33 cellular contexts compared by ENCODE assay signal in genomic region chr7:1201916-1202315, GRCh38. TPM values are rescaled to one million over a fixed set of nuclear protein-coding genes. Genes with fewer than 3 reads are reported as not detected.
"Had no signal": no experiment of that assay in that cellular context is flagged by ENCODE, and none has a peak within 500 bp of the region (broad histone marks: within the 10 kb centered on the region; RNA-seq: fewer than 3 reads in every experiment).

No MANE protein-coding gene starts in this region.

- FAIRE-seq: bronchial epithelial cell, TTC549 had no signal

- H3K27ac ChIP-seq: ascending aorta, cardiac muscle cell, VCaP had no signal

- H3K36me3 ChIP-seq: ascending aorta, cardiac muscle cell had no signal

- DNase-seq: activated B cell treated with CpG ODN at 0.5 μM for 24 hours; activated CD4-positive, alpha-beta memory T cell treated with anti-CD3 and anti-CD28 coated beads for 36 hours; activated CD4-positive, alpha-beta T cell treated with anti-CD3 and anti-CD28 coated beads for 4 hours; activated CD4-positive, alpha-beta T cell treated with anti-CD3 and anti-CD28 coated beads, Interleukin-2, amount 10 ng/mL, durations not matched to agents 24 days and 14 days; activated CD4-positive, alpha-beta T cell treated with anti-CD3 and anti-CD28 coated beads, Interleukin-2, amount 50 U/mL, for 1 hour; activated CD4-positive, alpha-beta T cell treated with anti-CD3 and anti-CD28 coated beads, Interleukin-2, amount 50 U/mL, for 4 hours; activated CD4-positive, CD25-positive, alpha-beta regulatory T cell treated with anti-CD3 and anti-CD28 coated beads, Interleukin-2, amount 50 U/mL, for 72 hours; activated CD8-positive, alpha-beta memory T cell treated with anti-CD3 and anti-CD28 coated beads for 24 hours; activated CD8-positive, alpha-beta memory T cell treated with anti-CD3 and anti-CD28 coated beads, Interleukin-2, amount 10 ng/mL, durations not matched to agents 7 days and 5 days; activated CD8-positive, alpha-beta memory T cell treated with anti-CD3 and anti-CD28 coated beads, Interleukin-2, amount 50 U/mL, for 48 hours; activated CD8-positive, alpha-beta T cell treated with anti-CD3 and anti-CD28 coated beads for 36 hours; activated effector memory CD4-positive, alpha-beta T cell treated with Interleukin-2 at 50 U/mL for 16 hours; activated gamma-delta T cell; activated naive CD4-positive, alpha-beta T cell treated with anti-CD3 and anti-CD28 coated beads, Interleukin-2, amount 10 ng/mL, durations not matched to agents 7 days and 5 days; activated naive CD4-positive, alpha-beta T cell treated with Interleukin-2 at 50 U/mL for 16 hours; activated naive CD8-positive, alpha-beta T cell treated with anti-CD3 and anti-CD28 coated beads, Interleukin-2, amount 10 ng/mL, durations not matched to agents 7 days and 5 days; activated naive CD8-positive, alpha-beta T cell treated with anti-CD3 and anti-CD28 coated beads, Interleukin-2, amount 50 U/mL, for 24 hours; activated T-cell treated with anti-CD3 and anti-CD28 coated beads, Interleukin-2, amount 50 U/mL, for 24 hours; activated T-cell treated with anti-CD3 and anti-CD28 coated beads, Interleukin-2, amount 50 U/mL, for 48 hours; amygdala; anterior cingulate cortex; caudate nucleus; cerebellar nuclear complex; T-helper 2 cell; T-helper 9 cell had no signal

- H3K9me3 ChIP-seq: ascending aorta had no signal

- H3K27me3 ChIP-seq: ascending aorta, cardiac muscle cell had no signal

- H3K4me3 ChIP-seq: ascending aorta, cardiac muscle cell had no signal

- ATAC-seq: activated CD8-positive, alpha-beta memory T cell treated with anti-CD3 and anti-CD28 coated beads, Interleukin-2, amount 10 ng/mL, durations not matched to agents 7 days and 5 days; activated CD8-positive, alpha-beta T cell treated with anti-CD3 and anti-CD28 coated beads for 36 hours; activated naive CD8-positive, alpha-beta T cell treated with anti-CD3 and anti-CD28 coated beads, Interleukin-2, amount 50 U/mL, for 24 hours had no signal

RNA-seq across cellular contexts. Expression of gene UNCX, which starts 30.8 kb away (rescaled TPM):
- total RNA-seq: activated B cell treated with CpG ODN at 0.5 μM for 24 hours; activated CD4-positive, alpha-beta memory T cell treated with anti-CD3 and anti-CD28 coated beads for 36 hours; activated CD4-positive, alpha-beta T cell treated with anti-CD3 and anti-CD28 coated beads, Interleukin-2, amount 10 ng/mL, durations not matched to agents 24 days and 14 days; activated CD8-positive, alpha-beta memory T cell treated with anti-CD3 and anti-CD28 coated beads, Interleukin-2, amount 10 ng/mL, durations not matched to agents 7 days and 5 days; activated CD8-positive, alpha-beta T cell treated with anti-CD3 and anti-CD28 coated beads for 36 hours; activated naive CD8-positive, alpha-beta T cell treated with anti-CD3 and anti-CD28 coated beads, Interleukin-2, amount 10 ng/mL, durations not matched to agents 7 days and 5 days; activated T-helper 2 cell treated with anti-CD3 and anti-CD28 coated beads, Interferon-gamma antibody, Interleukin-2, Interleukin-4, amounts not matched to agents 10 μg/mL and 5 μg/mL and 100 μg/mL, durations not matched to agents 14 hours and 24 hours and 36 hours; ascending aorta; bronchial epithelial cell; chondrocyte had no signal
- polyA plus RNA-seq: adipose tissue had no signal
